19 cellular contexts compared by ENCODE assay signal in the genomic region with DNA sequence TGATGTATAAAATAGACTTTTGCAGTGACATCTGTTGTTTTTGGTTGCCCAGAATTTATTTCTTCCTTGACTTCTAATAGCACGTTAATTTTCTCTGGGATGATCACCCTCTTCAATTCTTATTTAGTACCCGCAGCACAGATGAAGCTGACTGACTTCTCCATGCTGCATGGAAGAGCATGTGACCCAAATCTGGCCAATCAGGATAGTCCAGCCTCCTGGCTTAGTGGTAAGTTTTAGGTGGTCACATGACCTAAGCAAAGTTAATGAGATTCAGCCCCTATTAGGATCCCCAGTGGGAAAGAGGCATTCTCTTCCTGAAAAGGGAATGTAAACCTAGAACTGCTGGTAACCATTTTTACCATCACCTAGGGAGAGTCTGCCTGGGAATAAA.
"Had no signal": no experiment of that assay in that cellular context is flagged by ENCODE, and none has a peak within 500 bp of the region (broad histone marks: within the 10 kb centered on the region; RNA-seq: fewer than 3 reads in every experiment).

No MANE protein-coding gene starts in this region.

- H3K27me3 Mint-ChIP-seq: dendritic cell treated with granulocyte-macrophage colony-stimulating factor and Interleukin-4, amounts not matched to agents 40 ng/mL and 50 ng/mL, for 4 days; stimulated activated naive CD8-positive, alpha-beta T cell treated with anti-CD3 and anti-CD28 coated beads, Interleukin-15, amount 100 ng/mL, for 72 hours had no signal

- H3K27ac Mint-ChIP-seq: activated naive CD8-positive, alpha-beta T cell treated with anti-CD3 and anti-CD28 coated beads for 36 hours; dendritic cell treated with granulocyte-macrophage colony-stimulating factor and Interleukin-4, amounts not matched to agents 40 ng/mL and 50 ng/mL, for 4 days; effector memory CD8-positive, alpha-beta T cell; stimulated activated naive CD8-positive, alpha-beta T cell treated with anti-CD3 and anti-CD28 coated beads, Interleukin-15, amount 100 ng/mL, for 72 hours had no signal

- H3K27ac ChIP-seq: epithelial cell of prostate had no signal

- ATAC-seq: activated T-cell treated with anti-CD3 and anti-CD28 coated beads, Interleukin-2, amount 50 U/mL, for 4 hours; effector memory CD8-positive, alpha-beta T cell; gastrocnemius medialis; heart right ventricle; stimulated activated naive CD8-positive, alpha-beta T cell treated with anti-CD3 and anti-CD28 coated beads, Interleukin-15, amount 100 ng/mL, for 72 hours had no signal

- DNase-seq: activated CD4-positive, alpha-beta T cell treated with anti-CD3 and anti-CD28 coated beads for 1 hour; activated CD4-positive, alpha-beta T cell treated with anti-CD3 and anti-CD28 coated beads, Interleukin-2, amount 50 U/mL, for 48 hours; activated effector memory CD4-positive, alpha-beta T cell treated with anti-CD3 and anti-CD28 coated beads, Interleukin-2, amount 50 U/mL, for 16 hours; activated naive CD8-positive, alpha-beta T cell treated with anti-CD3 and anti-CD28 coated beads for 36 hours; activated T-cell treated with anti-CD3 and anti-CD28 coated beads, Interleukin-2, amount 50 U/mL, for 4 hours; anterior cingulate cortex; cerebellar nuclear complex; effector memory CD8-positive, alpha-beta T cell; gastrocnemius medialis; heart right ventricle; kidney; left ventricle myocardium inferior; posterior cingulate gyrus; stimulated activated CD4-positive, alpha-beta T cell treated with anti-CD3 and anti-CD28 coated beads, Interleukin-4, amount 100 ng/mL, for 4 hours; stimulated activated naive CD8-positive, alpha-beta T cell treated with anti-CD3 and anti-CD28 coated beads, Interleukin-15, amount 100 ng/mL, for 72 hours had no signal

- H3K4me1 ChIP-seq: gastrocnemius medialis had no signal

- H3K36me3 Mint-ChIP-seq: activated naive CD8-positive, alpha-beta T cell treated with anti-CD3 and anti-CD28 coated beads for 36 hours had no signal

- H3K9me3 ChIP-seq: gastrocnemius medialis, heart right ventricle, left ventricle myocardium inferior, thoracic aorta had no signal

- H3K4me1 Mint-ChIP-seq: stimulated activated naive CD8-positive, alpha-beta T cell treated with anti-CD3 and anti-CD28 coated beads, Interleukin-15, amount 100 ng/mL, for 72 hours had no signal

- H3K4me3 ChIP-seq: gastrocnemius medialis, heart right ventricle, left ventricle myocardium inferior, skin epidermis, thoracic aorta had no signal

- H3K36me3 ChIP-seq: gastrocnemius medialis, heart right ventricle, left ventricle myocardium inferior, thoracic aorta had no signal

- H3K9me3 Mint-ChIP-seq: activated naive CD8-positive, alpha-beta T cell treated with anti-CD3 and anti-CD28 coated beads for 36 hours; activated T-cell treated with anti-CD3 and anti-CD28 coated beads, Interleukin-2, amount 50 U/mL, for 4 hours; dendritic cell treated with granulocyte-macrophage colony-stimulating factor and Interleukin-4, amounts not matched to agents 40 ng/mL and 50 ng/mL, for 4 days; effector memory CD8-positive, alpha-beta T cell; stimulated activated naive CD8-positive, alpha-beta T cell treated with anti-CD3 and anti-CD28 coated beads, Interleukin-15, amount 100 ng/mL, for 72 hours had no signal

- H3K27me3 ChIP-seq: gastrocnemius medialis, heart right ventricle had no signal

- H3K4me3 Mint-ChIP-seq: activated naive CD8-positive, alpha-beta T cell treated with anti-CD3 and anti-CD28 coated beads for 36 hours; activated T-cell treated with anti-CD3 and anti-CD28 coated beads, Interleukin-2, amount 50 U/mL, for 4 hours; dendritic cell treated with granulocyte-macrophage colony-stimulating factor and Interleukin-4, amounts not matched to agents 40 ng/mL and 50 ng/mL, for 4 days; effector memory CD8-positive, alpha-beta T cell; stimulated activated naive CD8-positive, alpha-beta T cell treated with anti-CD3 and anti-CD28 coated beads, Interleukin-15, amount 100 ng/mL, for 72 hours had no signal
